In genomic region chr11:66637557-66638176, GRCh38 we compare ENCODE assay signal across 8 cellular contexts. TPM values are rescaled to one million over a fixed set of nuclear protein-coding genes. Genes with fewer than 3 reads are reported as not detected.
A peak's percentile ranks its signal among the peaks of the same experiment; 100 is the strongest.
DNase-seq lines count a peak whose midpoint lies in the region; ATAC-seq and TF ChIP-seq lines count a peak whose summit lies in the region.

No MANE protein-coding gene starts in this region.

- TF ChIP-seq CTCF in natural killer cell (IDR thresholded peaks at IDR 0.05) = no peak

- no peaks in the 10 kb centered on the region for H3K27me3 Mint-ChIP-seq in dendritic cell treated with granulocyte-macrophage colony-stimulating factor and Interleukin-4, amounts not matched to agents 40 ng/mL and 50 ng/mL, for 4 days
- H3K27me3 Mint-ChIP-seq in natural killer cell (ENCODE audit: low read depth in 2 of 2) = no peaks in the 10 kb centered on the region

- no peaks in the 10 kb centered on the region for H3K9me3 Mint-ChIP-seq in dendritic cell treated with granulocyte-macrophage colony-stimulating factor and Interleukin-4, amounts not matched to agents 40 ng/mL and 50 ng/mL, for 4 days
- H3K9me3 Mint-ChIP-seq in natural killer cell = no peaks in the 10 kb centered on the region

- peaks cover 76% of the 10 kb centered on the region for H3K36me3 Mint-ChIP-seq in dendritic cell treated with granulocyte-macrophage colony-stimulating factor and Interleukin-4, amounts not matched to agents 40 ng/mL and 50 ng/mL, for 4 days (ENCODE audit: low read depth)
- H3K36me3 Mint-ChIP-seq in natural killer cell = peaks cover 18% of the 10 kb centered on the region

- H3K4me3 Mint-ChIP-seq in dendritic cell treated with granulocyte-macrophage colony-stimulating factor and Interleukin-4, amounts not matched to agents 40 ng/mL and 50 ng/mL, for 4 days = peak overlapping the region; percentile 96
- peak overlapping the region; percentile 92 for H3K4me3 Mint-ChIP-seq in natural killer cell

- in situ Hi-C loops in G401 (cut with HindIII; ENCODE audit: low sequenced_read_pairs) = no loop called here

- peaks cover 63% of the 10 kb centered on the region for H3K4me1 Mint-ChIP-seq in dendritic cell treated with granulocyte-macrophage colony-stimulating factor and Interleukin-4, amounts not matched to agents 40 ng/mL and 50 ng/mL, for 4 days (ENCODE audit: low read depth)
- H3K4me1 Mint-ChIP-seq in natural killer cell = peaks cover 49 to 58% of the 10 kb centered on the region in 2 donors

- intact Hi-C loops in dendritic cell treated with granulocyte-macrophage colony-stimulating factor and Interleukin-4, amounts not matched to agents 40 ng/mL and 50 ng/mL, for 4 days (cut with micrococcal nuclease) = loop anchor here (1.0 to 5.0 kb wide), 3 partner anchors 18 to 44 kb away; partner anchors contain the start of genes CCDC87, CCS and RBM4B
- intact Hi-C loops in natural killer cell (cut with micrococcal nuclease) = loop anchor here (1.0 kb wide), 3 partner anchors 21 to 44 kb away; partner anchors contain the start of genes CCDC87, CCS, RBM14 and RBM4B

- ATAC-seq in natural killer cell = no peak

- peak overlapping the region; percentile 97 for H3K27ac Mint-ChIP-seq in dendritic cell treated with granulocyte-macrophage colony-stimulating factor and Interleukin-4, amounts not matched to agents 40 ng/mL and 50 ng/mL, for 4 days
- H3K27ac Mint-ChIP-seq in natural killer cell = peak overlapping the region; percentile 88 to 96

- peak; percentile 48 for DNase-seq in G401 (ENCODE audit: low spot score)
- DNase-seq in NCI-H69 (lab: John Stamatoyannopoulos, UW) = peak; percentile 75
- no peak for DNase-seq in natural killer cell
- DNase-seq in cortex of kidney (lab: John Stamatoyannopoulos, UW) = no peak
- DNase-seq in HuH-7 (ENCODE audit: low spot score) = no peak
- no peak for DNase-seq in central memory CD4-positive, alpha-beta T cell
- DNase-seq in NOMO-1 treated with DMSO at 0.1 percent for 48 hours (lab: John Stamatoyannopoulos, UW; ENCODE audit: unreplicated experiment) = no peak

RNA-seq across cellular contexts. Expression of gene RBM4, which starts 0.8 kb away (rescaled TPM):
- total RNA-seq in G401 (2014; rRNA removed; shearing (Covaris generic)) = 513 and 534 TPM in 2 replicates
- 100 to 1,000 TPM; 219 to 241 (median 224) TPM for total RNA-seq in natural killer cell

RNA-seq across cellular contexts. Expression of gene RBM14, which starts 21.2 kb away (rescaled TPM):
- total RNA-seq in G401 (2014; rRNA removed; shearing (Covaris generic)) = 47.7 and 68.8 TPM in 2 replicates
- 100 to 1,000 TPM; 289 to 325 (median 307) TPM for total RNA-seq in natural killer cell

RNA-seq across cellular contexts. Expression of gene RBM4B, which starts 40.0 kb away (rescaled TPM):
- total RNA-seq in G401 (2014; rRNA removed; shearing (Covaris generic)) = 4.1 and 13.0 TPM in 2 replicates
- 10 to 100 TPM; 11.1 to 23.0 (median 12.4) TPM for total RNA-seq in natural killer cell

RNA-seq across cellular contexts. Expression of gene CCS, which starts 44.7 kb away (rescaled TPM):
- total RNA-seq in G401 (2014; rRNA removed; shearing (Covaris generic)) = 181 and 230 TPM in 2 replicates
- total RNA-seq in natural killer cell = 10 to 100 TPM; 27.1 to 35.6 (median 32.4) TPM

RNA-seq across cellular contexts. Expression of gene CCDC87, which starts 44.8 kb away (rescaled TPM):
- 0.07 and 0.37 TPM in 2 replicates for total RNA-seq in G401 (2014; rRNA removed; shearing (Covaris generic))
- total RNA-seq in natural killer cell = under 1 TPM; 0.40 to 0.68 (median 0.49) TPM

Comparison
In these comparisons a context has a peak if more than half of its experiments do, and no peak if none do; other contexts are left out.
1. DNase-seq: peak in G401 (single experiment) and NCI-H69 (single experiment); none in natural killer cell (single experiment), cortex of kidney (single experiment), HuH-7 (single experiment), central memory CD4-positive, alpha-beta T cell (single experiment) and NOMO-1 treated with DMSO at 0.1 percent for 48 hours (single experiment).